15 cellular contexts compared by ENCODE assay signal in the genomic region with DNA sequence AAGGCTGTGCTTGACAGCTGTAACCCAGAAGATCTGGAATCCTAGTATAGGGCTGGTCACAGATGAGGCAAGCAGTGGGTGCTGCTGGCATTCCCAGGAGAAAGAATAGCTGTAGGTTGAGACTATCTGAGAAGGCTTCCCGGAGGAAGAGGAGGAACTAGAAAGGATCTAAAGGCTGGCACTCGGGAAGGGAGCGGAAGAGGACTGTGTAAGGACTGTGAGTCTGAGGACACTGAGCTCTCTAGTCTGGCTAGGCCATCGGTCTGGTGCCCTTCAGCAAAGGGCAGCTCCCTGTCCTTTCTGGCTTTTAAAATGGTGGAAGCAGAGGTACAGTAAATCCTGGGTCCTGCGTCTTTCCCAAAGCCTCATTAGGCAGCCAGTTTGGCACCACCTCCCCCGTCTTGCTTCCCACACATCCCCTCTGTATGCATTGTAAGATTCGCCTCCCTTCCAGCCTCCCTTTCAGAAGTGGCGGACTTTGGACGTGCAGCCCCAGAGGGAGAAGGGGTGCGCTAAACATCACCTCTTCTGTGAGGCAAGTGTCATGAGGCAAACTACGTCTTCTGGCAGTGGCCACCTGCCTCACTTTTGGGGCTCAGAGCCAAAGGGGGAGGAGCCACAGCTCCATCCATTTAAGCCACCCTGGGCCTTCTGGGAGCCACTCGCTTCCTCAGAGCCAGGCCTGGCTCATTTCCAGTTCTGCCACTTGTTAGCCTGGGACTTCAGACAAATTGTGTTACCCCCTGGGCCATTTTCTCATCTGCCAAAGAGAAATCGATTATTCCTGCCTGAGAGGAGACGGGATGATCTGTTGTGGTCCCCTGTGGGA. TPM values are rescaled to one million over a fixed set of nuclear protein-coding genes. Genes with fewer than 3 reads are reported as not detected.
DNase-seq lines count a peak whose midpoint lies in the region; ATAC-seq, FAIRE-seq and TF ChIP-seq lines count a peak whose summit lies in the region.
"Had no signal": no experiment of that assay in that cellular context is flagged by ENCODE, and none has a peak within 500 bp of the region (broad histone marks: within the 10 kb centered on the region; RNA-seq: fewer than 3 reads in every experiment).

No MANE protein-coding gene starts in this region.

- ATAC-seq in activated CD8-positive, alpha-beta memory T cell treated with anti-CD3 and anti-CD28 coated beads, Interleukin-2, amount 10 ng/mL, durations not matched to agents 7 days and 5 days = no peak
- no peak for ATAC-seq in T-cell (replicated peaks in 1 of 4)

- no peaks in the 10 kb centered on the region for H3K4me1 ChIP-seq in Caco-2
- H3K4me1 ChIP-seq: HAP-1 had no signal

- H3K36me3 Mint-ChIP-seq in activated CD8-positive, alpha-beta memory T cell treated with anti-CD3 and anti-CD28 coated beads, Interleukin-2, amount 10 ng/mL, durations not matched to agents 7 days and 5 days = no peaks in the 10 kb centered on the region
- H3K36me3 Mint-ChIP-seq in T-cell = peaks cover under 1% of the 10 kb centered on the region
- H3K36me3 Mint-ChIP-seq in Caco-2 (ENCODE audit: insufficient read depth, unreplicated experiment) = no peaks in the 10 kb centered on the region

- no peak overlapping the region for H3K27ac Mint-ChIP-seq in activated CD8-positive, alpha-beta memory T cell treated with anti-CD3 and anti-CD28 coated beads, Interleukin-2, amount 10 ng/mL, durations not matched to agents 7 days and 5 days
- H3K27ac Mint-ChIP-seq in T-cell (peak overlapping the region; percentile 33 to 62), Caco-2 (ENCODE audit: unreplicated experiment) (no peak overlapping the region)

- no peaks in the 10 kb centered on the region for H3K9me3 Mint-ChIP-seq in activated CD8-positive, alpha-beta memory T cell treated with anti-CD3 and anti-CD28 coated beads, Interleukin-2, amount 10 ng/mL, durations not matched to agents 7 days and 5 days (ENCODE audit: low read depth)
- H3K9me3 Mint-ChIP-seq in T-cell (no peaks in the 10 kb centered on the region), Caco-2 (ENCODE audit: unreplicated experiment) (no peaks in the 10 kb centered on the region)

- intact Hi-C loops in Caco-2 (cut with micrococcal nuclease; ENCODE audit: unreplicated experiment) = no loop called here

- H3K4me1 Mint-ChIP-seq in activated CD8-positive, alpha-beta memory T cell treated with anti-CD3 and anti-CD28 coated beads, Interleukin-2, amount 10 ng/mL, durations not matched to agents 7 days and 5 days = no peaks in the 10 kb centered on the region
- H3K4me1 Mint-ChIP-seq in T-cell (peaks cover 49 to 56% (median 56%) of the 10 kb centered on the region in 3 donors), Caco-2 (ENCODE audit: low read depth, unreplicated experiment) (no peaks in the 10 kb centered on the region)

- no peak overlapping the region for H3K4me3 Mint-ChIP-seq in activated CD8-positive, alpha-beta memory T cell treated with anti-CD3 and anti-CD28 coated beads, Interleukin-2, amount 10 ng/mL, durations not matched to agents 7 days and 5 days
- H3K4me3 Mint-ChIP-seq in T-cell = no peak overlapping the region
- H3K4me3 Mint-ChIP-seq in Caco-2 (ENCODE audit: unreplicated experiment) = no peak overlapping the region

- H3K4me3 ChIP-seq in Caco-2 (ENCODE audit: low read depth, low read length) = no peak overlapping the region
- H3K4me3 ChIP-seq: HAP-1, heart right ventricle had no signal

- H3K27ac ChIP-seq in temporal lobe (ENCODE audit: low read depth, low read length) = peak overlapping the region; percentile 3
- H3K27ac ChIP-seq: heart right ventricle, neutrophil had no signal

- H3K27me3 ChIP-seq in Caco-2 (replicated peaks; ENCODE audit: control insufficient read depth, insufficient read depth, low read length) = no peaks in the 10 kb centered on the region
- H3K27me3 ChIP-seq: heart right ventricle, neutrophil had no signal

- no peak for FAIRE-seq in frontal cortex (lab: Jason Lieb, UNC)

- H3K9me3 ChIP-seq in Caco-2 = no peaks in the 10 kb centered on the region
- H3K9me3 ChIP-seq: HAP-1, heart right ventricle, neutrophil had no signal

- POLR2A ChIA-PET in T-cell (lab: Charles Lee) = no interaction called here
- POLR2A ChIA-PET in Caco-2 (lab: Charles Lee) = no interaction called here

- no TSS peak for BruUV-seq in Caco-2 (replicated peaks; lab: Mats Ljungman, UMichigan)

- no peaks in the 10 kb centered on the region for H3K36me3 ChIP-seq in Caco-2 (ENCODE audit: control insufficient read depth, insufficient read depth, low read length)
- H3K36me3 ChIP-seq: HAP-1, heart right ventricle, neutrophil had no signal

- CTCF ChIA-PET in activated CD8-positive, alpha-beta memory T cell treated with anti-CD3 and anti-CD28 coated beads, Interleukin-2, amount 10 ng/mL, durations not matched to agents 7 days and 5 days (lab: Charles Lee) = no interaction called here
- CTCF ChIA-PET in T-cell (lab: Charles Lee) = interaction anchor here in 1 of 2 donors (0.9 kb wide), 1 partner anchor 20 kb away, joined by 3 read pairs; no protein-coding TSS in a partner anchor
- CTCF ChIA-PET in Caco-2 (lab: Charles Lee) = interaction anchor here (0.8 kb wide), 1 partner anchor 229 kb away, joined by 3 read pairs; no protein-coding TSS in a partner anchor

- DNase-seq in activated CD8-positive, alpha-beta memory T cell treated with anti-CD3 and anti-CD28 coated beads, Interleukin-2, amount 10 ng/mL, durations not matched to agents 7 days and 5 days = peak; percentile 35
- DNase-seq in activated CD8-positive, alpha-beta memory T cell treated with anti-CD3 and anti-CD28 coated beads, Interleukin-2, amount 50 U/mL, for 4 hours = no peak
- DNase-seq in NCI-H2081 treated with DMSO at 0.1 percent for 48 hours (lab: John Stamatoyannopoulos, UW) = peak; percentile 56
- DNase-seq in T-cell = no peak
- DNase-seq in frontal cortex (ENCODE audit: low spot score in 2 of 2) = no peak
- no peak for DNase-seq in activated CD4-positive, alpha-beta T cell treated with anti-CD3 and anti-CD28 coated beads, Interleukin-2, amount 50 U/mL, for 48 hours
- no peak for DNase-seq in Caco-2
- DNase-seq: heart right ventricle had no signal

- TF ChIP-seq CTCF in Caco-2 (IDR thresholded peaks at IDR 0.05; ENCODE audit: insufficient read depth in 1 of 2, low read depth in 1 of 2, low read length in 1 of 2, severe bottlenecking in 1 of 2, unreplicated experiment in 1 of 2) = no peak

- no peaks in the 10 kb centered on the region for H3K27me3 Mint-ChIP-seq in activated CD8-positive, alpha-beta memory T cell treated with anti-CD3 and anti-CD28 coated beads, Interleukin-2, amount 10 ng/mL, durations not matched to agents 7 days and 5 days
- no peaks in the 10 kb centered on the region for H3K27me3 Mint-ChIP-seq in T-cell
- no peaks in the 10 kb centered on the region for H3K27me3 Mint-ChIP-seq in Caco-2 (ENCODE audit: insufficient read depth, unreplicated experiment)

RNA-seq across cellular contexts. Expression of gene SNPH, which starts 8.6 kb away (rescaled TPM):
- total RNA-seq in activated CD8-positive, alpha-beta memory T cell treated with anti-CD3 and anti-CD28 coated beads, Interleukin-2, amount 10 ng/mL, durations not matched to agents 7 days and 5 days = 1 to 10 TPM; 3.6 to 4.2 TPM
- 10 to 100 TPM; 12.9 to 29.8 (median 23.4) TPM for total RNA-seq in T-cell
- total RNA-seq in temporal lobe = 13.5 TPM
- 21.6 TPM for total RNA-seq in frontal cortex
- total RNA-seq in Caco-2 (2022) = 0.28 and 0.36 TPM in 2 replicates

RNA-seq across cellular contexts. Expression of gene RAD21L1, which starts 48.9 kb away (rescaled TPM):
- under 1 TPM in 1 of 2 experiments, not detected in 1; 0.67 TPM for total RNA-seq in activated CD8-positive, alpha-beta memory T cell treated with anti-CD3 and anti-CD28 coated beads, Interleukin-2, amount 10 ng/mL, durations not matched to agents 7 days and 5 days
- 1 to 10 TPM in 1 of 5 donors, under 1 TPM in 2, not detected in 2; 0.73 to 1.6 (median 0.88) TPM for total RNA-seq in T-cell
- under 0.01 TPM for total RNA-seq in temporal lobe
- under 0.01 TPM for total RNA-seq in frontal cortex
- total RNA-seq in Caco-2 (2022) = not detected in 2 replicates
- total RNA-seq: heart right ventricle; liver; MCF 10A; T-helper 2 cell treated with Interferon-gamma antibody and Interleukin-4, amounts not matched to agents 100 ng/mL and 5 ng/mL, for 36 hours; urinary bladder had no signal

RNA-seq across cellular contexts. Expression of gene SDCBP2, which starts 54.2 kb away (rescaled TPM):
- total RNA-seq in activated CD8-positive, alpha-beta memory T cell treated with anti-CD3 and anti-CD28 coated beads, Interleukin-2, amount 10 ng/mL, durations not matched to agents 7 days and 5 days = 1 to 10 TPM; 2.1 to 4.3 TPM
- total RNA-seq in T-cell = 1 to 10 TPM; 1.1 to 2.4 (median 2.2) TPM
- 2.7 TPM for total RNA-seq in temporal lobe
- 3.3 TPM for total RNA-seq in frontal cortex
- total RNA-seq in Caco-2 (2022) = 1.4 and 2.0 TPM in 2 replicates

Comparison
In these comparisons a context has a peak if more than half of its experiments do, and no peak if none do; other contexts are left out.
1. DNase-seq: peak in activated CD8-positive, alpha-beta memory T cell treated with anti-CD3 and anti-CD28 coated beads, Interleukin-2, amount 10 ng/mL, durations not matched to agents 7 days and 5 days (single experiment) and NCI-H2081 treated with DMSO at 0.1 percent for 48 hours (single experiment); none in activated CD8-positive, alpha-beta memory T cell treated with anti-CD3 and anti-CD28 coated beads, Interleukin-2, amount 50 U/mL, for 4 hours (single experiment), T-cell (0 of 34), frontal cortex (0 of 2), activated CD4-positive, alpha-beta T cell treated with anti-CD3 and anti-CD28 coated beads, Interleukin-2, amount 50 U/mL, for 48 hours (0 of 2) and Caco-2 (0 of 2).
2. H3K27ac Mint-ChIP-seq: peak in T-cell (2 of 2); none in activated CD8-positive, alpha-beta memory T cell treated with anti-CD3 and anti-CD28 coated beads, Interleukin-2, amount 10 ng/mL, durations not matched to agents 7 days and 5 days (single experiment) and Caco-2 (single experiment).